ENCODE assay signal across 17 cellular contexts in the genomic region with DNA sequence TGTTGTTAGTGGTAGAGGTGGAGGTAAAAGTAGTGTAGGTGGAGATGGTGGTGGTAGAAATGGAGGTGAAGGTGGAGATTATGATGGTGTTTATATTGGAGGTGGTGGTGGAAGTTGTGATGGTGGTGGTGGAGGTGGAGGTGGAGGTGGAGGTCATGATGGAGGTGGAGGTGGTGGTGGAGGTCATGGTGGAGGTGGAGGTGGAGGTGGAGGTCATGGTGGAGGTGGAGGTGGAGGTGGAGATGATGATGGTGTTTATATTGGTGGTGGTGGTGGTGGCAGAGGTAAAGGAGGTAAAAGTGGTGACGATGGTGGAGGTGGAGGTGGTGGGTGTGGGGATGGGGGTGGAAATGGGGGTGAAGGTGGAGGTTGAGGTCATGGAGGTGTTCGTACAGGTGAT.
A peak's percentile ranks its signal among the peaks of the same experiment; 100 is the strongest.
DNase-seq lines count a peak whose midpoint lies in the region; ATAC-seq and TF ChIP-seq lines count a peak whose summit lies in the region.
"Had no signal": no experiment of that assay in that cellular context is flagged by ENCODE, and none has a peak within 500 bp of the region (broad histone marks: within the 10 kb centered on the region; RNA-seq: fewer than 3 reads in every experiment).

No MANE protein-coding gene starts in this region.

- intact Hi-C loops in Calu3 (cut with micrococcal nuclease; ENCODE audit: unreplicated experiment) = no loop called here

- no peaks in the 10 kb centered on the region for H3K36me3 ChIP-seq in HEK293 (ENCODE audit: control insufficient read depth in 2 of 2, insufficient read depth in 1 of 2, low read length in 2 of 2)
- H3K36me3 ChIP-seq: BE2C had no signal

- peaks cover 54% of the 10 kb centered on the region for H3K4me1 Mint-ChIP-seq in Calu3 (ENCODE audit: low read depth, unreplicated experiment)
- H3K4me1 Mint-ChIP-seq in stimulated activated memory B cell treated with anti-CD40 and anti-IgM and Interleukin-4, amounts not matched to agents 10 μg/mL and 1 μg/mL and 100 μg/mL, for 72 hours = no peaks in the 10 kb centered on the region

- no peaks in the 10 kb centered on the region for H3K9me3 ChIP-seq in HEK293 (ENCODE audit: control insufficient read depth, insufficient read depth, low read depth, low read length)
- H3K9me3 ChIP-seq: BE2C had no signal

- ATAC-seq in stimulated activated memory B cell treated with anti-CD40 and anti-IgM and Interleukin-4, amounts not matched to agents 10 μg/mL and 1 μg/mL and 100 μg/mL, for 72 hours = peak; percentile 78
- ATAC-seq: HCT116, Right ventricle myocardium inferior had no signal

- CTCF ChIA-PET in Calu3 (lab: Charles Lee) = interaction anchor here (0.7 kb wide), 1 partner anchor 17 kb away, joined by 3 read pairs; no protein-coding TSS in a partner anchor
- CTCF ChIA-PET in HEK293 (lab: Yijun Ruan, JAX) = no interaction called here

- no peaks in the 10 kb centered on the region for H3K27me3 Mint-ChIP-seq in Calu3 (ENCODE audit: unreplicated experiment)
- H3K27me3 Mint-ChIP-seq in stimulated activated memory B cell treated with anti-CD40 and anti-IgM and Interleukin-4, amounts not matched to agents 10 μg/mL and 1 μg/mL and 100 μg/mL, for 72 hours = peaks cover 14% of the 10 kb centered on the region

- H3K27ac Mint-ChIP-seq in Calu3 (ENCODE audit: unreplicated experiment) = peak overlapping the region; percentile 98
- H3K27ac Mint-ChIP-seq in stimulated activated memory B cell treated with anti-CD40 and anti-IgM and Interleukin-4, amounts not matched to agents 10 μg/mL and 1 μg/mL and 100 μg/mL, for 72 hours = no peak overlapping the region

- TF ChIP-seq CTCF in Calu3 (IDR thresholded peaks at IDR 0.05; ENCODE audit: unreplicated experiment) (no peak), HEK293 (tag by site-specific recombination; IDR thresholded peaks at IDR 0.05) (no peak), coronary artery (IDR thresholded peaks at IDR 0.05) (no peak)

- H3K4me1 ChIP-seq in HEK293 (ENCODE audit: control insufficient read depth, insufficient read depth, low read length) = no peaks in the 10 kb centered on the region
- H3K4me1 ChIP-seq: BE2C had no signal

- no TSS peak for BruUV-seq in Calu3 (replicated peaks; lab: Mats Ljungman, UMichigan)

- peaks cover 17% of the 10 kb centered on the region for H3K9me3 Mint-ChIP-seq in Calu3 (ENCODE audit: low read depth, unreplicated experiment)
- peaks cover 17% of the 10 kb centered on the region for H3K9me3 Mint-ChIP-seq in stimulated activated memory B cell treated with anti-CD40 and anti-IgM and Interleukin-4, amounts not matched to agents 10 μg/mL and 1 μg/mL and 100 μg/mL, for 72 hours

- H3K27ac ChIP-seq in HEK293 (ENCODE audit: extremely low read depth, low read depth, low read length) = no peak overlapping the region
- H3K27ac ChIP-seq in coronary artery = no peak overlapping the region
- H3K27ac ChIP-seq: KMS-11 had no signal

- peaks cover 45% of the 10 kb centered on the region for H3K36me3 Mint-ChIP-seq in Calu3 (ENCODE audit: insufficient read depth, unreplicated experiment)
- peaks cover 6% of the 10 kb centered on the region for H3K36me3 Mint-ChIP-seq in stimulated activated memory B cell treated with anti-CD40 and anti-IgM and Interleukin-4, amounts not matched to agents 10 μg/mL and 1 μg/mL and 100 μg/mL, for 72 hours

- DNase-seq in Calu3 (no peak), coronary artery (ENCODE audit: low spot score) (peak; percentile 64), DMS53 treated with DMSO at 0.1 percent for 48 hours (lab: John Stamatoyannopoulos, UW; ENCODE audit: unreplicated experiment) (no peak), NCI-H446 treated with DMSO at 0.1 percent for 48 hours (lab: John Stamatoyannopoulos, UW) (no peak), NCI-H510A treated with DMSO at 0.1 percent for 48 hours (lab: John Stamatoyannopoulos, UW) (no peak)
- no peak for DNase-seq in activated effector memory CD4-positive, alpha-beta T cell treated with anti-CD3 and anti-CD28 coated beads, Interleukin-2, amount 50 U/mL, for 16 hours
- DNase-seq: BE2C; CD4-positive, alpha-beta memory T cell; EL; NCI-H1092 treated with DMSO at 0.1 percent for 48 hours; NCI-H1694 treated with DMSO at 0.1 percent for 48 hours; NCI-H345 had no signal

- POLR2A ChIA-PET in HEK293 (lab: Yijun Ruan, JAX) = no interaction called here

- H3K4me3 Mint-ChIP-seq in Calu3 (ENCODE audit: low read depth, unreplicated experiment) = peak overlapping the region; percentile 27
- no peak overlapping the region for H3K4me3 Mint-ChIP-seq in stimulated activated memory B cell treated with anti-CD40 and anti-IgM and Interleukin-4, amounts not matched to agents 10 μg/mL and 1 μg/mL and 100 μg/mL, for 72 hours
- H3K4me3 Mint-ChIP-seq: CD4-positive, alpha-beta memory T cell had no signal

- H3K4me3 ChIP-seq in HEK293 (ENCODE audit: low read depth, low read length) (no peak overlapping the region), coronary artery (no peak overlapping the region)

TF ChIP-seq in HEK293, 187 proteins besides CTCF, POLR2A, EP300 and RAD21:
- 0 out of 2 replicates have a peak, but pooled peaks have one; percentile 10 for TF ChIP-seq EGR2 (tag by site-specific recombination; IDR thresholded peaks at IDR 0.05; ENCODE audit: low read depth)
- TF ChIP-seq ZBTB1 (tag by site-specific recombination; IDR thresholded peaks at IDR 0.05) = no peak
